In the genomic region with DNA sequence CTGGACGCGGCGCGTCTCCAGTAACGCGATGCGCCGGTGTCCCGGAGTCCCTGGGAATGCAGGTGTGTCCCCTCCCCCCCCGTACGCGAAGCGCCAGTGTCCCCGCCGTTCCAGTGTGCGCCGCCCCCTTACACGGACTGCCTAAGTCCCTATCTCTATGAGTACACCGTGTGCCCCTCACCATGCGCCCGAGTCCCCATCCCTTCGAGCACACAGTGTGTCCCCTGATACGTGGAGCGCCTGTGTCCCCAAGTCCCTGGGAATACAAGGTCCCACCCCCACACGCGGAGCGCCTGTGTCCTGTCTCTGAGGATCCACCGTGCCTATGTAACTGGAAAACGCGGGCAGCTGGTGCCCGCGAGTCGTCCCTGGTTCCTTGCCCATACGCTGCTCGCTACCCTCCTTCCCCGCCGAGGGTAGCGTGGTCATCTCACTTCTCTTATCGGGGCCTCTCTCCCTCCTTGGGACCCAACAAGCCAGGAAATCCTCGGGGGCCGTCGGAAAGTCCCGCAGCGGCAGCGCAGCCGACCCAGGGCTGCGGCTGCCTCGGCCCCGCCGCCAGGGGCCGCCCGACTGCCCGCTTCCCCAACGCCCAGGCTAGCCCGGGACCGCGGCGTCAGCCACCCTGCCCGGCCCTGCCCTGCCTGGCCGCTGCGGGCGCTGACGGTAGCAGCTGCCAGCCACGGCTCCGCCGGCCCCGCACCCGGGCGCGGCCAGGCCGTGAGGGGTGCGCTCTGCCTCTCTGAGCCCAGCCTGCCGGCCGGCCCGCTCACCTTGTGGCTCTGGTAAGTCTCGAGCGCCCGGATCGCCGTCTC, we compare ENCODE assay signal across 8 cellular contexts. TPM values are rescaled to one million over a fixed set of nuclear protein-coding genes. Genes with fewer than 3 reads are reported as not detected.
DNase-seq lines count a peak whose midpoint lies in the region; ATAC-seq and TF ChIP-seq lines count a peak whose summit lies in the region.

No MANE protein-coding gene starts in this region.

- CTCF ChIA-PET in activated CD4-positive, alpha-beta memory T cell treated with anti-CD3 and anti-CD28 coated beads for 36 hours (lab: Charles Lee) = interaction anchor here (0.6 to 6.4 kb wide), 19 partner anchors 9 to 384 kb away, joined by 3 to 46 read pairs (median 3); no protein-coding TSS in a partner anchor

- in situ Hi-C loops in ACHN (cut with HindIII; ENCODE audit: low pct_ligation_motif_present, low pct_unique_long_range_greater_than_20kb, low sequenced_read_pairs) = no loop called here

- peak; percentile 43 for TF ChIP-seq POLR2A in GM18505 (IDR thresholded peaks at IDR 0.05; ENCODE audit: borderline replicate concordance, extremely low read depth, insufficient read depth, insufficient read length)

- H3K9me3 Mint-ChIP-seq in activated CD4-positive, alpha-beta memory T cell treated with anti-CD3 and anti-CD28 coated beads for 36 hours = no peaks in the 10 kb centered on the region

- H3K4me1 ChIP-seq in ectodermal cell (ENCODE audit: control insufficient read depth, insufficient read depth, low read length) (peaks cover 19% of the 10 kb centered on the region), lung (ENCODE audit: control insufficient read depth in 2 of 2, insufficient read depth in 2 of 2, low read length in 2 of 2) (peaks cover 2 to 9% of the 10 kb centered on the region in 2 donors)

- peak overlapping the region; percentile 98 for H3K27ac Mint-ChIP-seq in activated CD4-positive, alpha-beta memory T cell treated with anti-CD3 and anti-CD28 coated beads for 36 hours

- H3K27ac ChIP-seq in ectodermal cell (ENCODE audit: insufficient read depth, low read depth, low read length, poor library complexity, severe bottlenecking) = peak overlapping the region; percentile 45
- peak overlapping the region; percentile 98 to 99 for H3K27ac ChIP-seq in lung (ENCODE audit: low read depth in 1 of 2, low read length in 1 of 2)

- H3K27me3 ChIP-seq in ectodermal cell (ENCODE audit: control insufficient read depth, insufficient read depth, low read length, poor library complexity, severe bottlenecking) = peaks cover 19% of the 10 kb centered on the region
- no peaks in the 10 kb centered on the region for H3K27me3 ChIP-seq in lung (ENCODE audit: control insufficient read depth, insufficient read depth)

- H3K9me3 ChIP-seq in ectodermal cell (ENCODE audit: control insufficient read depth, low read length) (no peaks in the 10 kb centered on the region), lung (ENCODE audit: control insufficient read depth in 2 of 2, insufficient read depth in 1 of 2, low read length in 1 of 2) (no peaks in the 10 kb centered on the region)

- POLR2A ChIA-PET in activated CD4-positive, alpha-beta memory T cell treated with anti-CD3 and anti-CD28 coated beads for 36 hours (lab: Charles Lee) = interaction anchor here (0.7 to 2.1 kb wide), 8 partner anchors 10 to 151 kb away, joined by 3 to 7 read pairs (median 4); no protein-coding TSS in a partner anchor

- peak; percentile 67 for ATAC-seq in GM18505 (IDR thresholded peaks at IDR 0.05; ENCODE audit: unreplicated experiment)
- peak; percentile 57 for ATAC-seq in HG02981 (IDR thresholded peaks at IDR 0.05; ENCODE audit: unreplicated experiment)
- ATAC-seq in lung (ENCODE audit: insufficient read depth, low FRiP score) = peak; percentile 88

- peak; percentile 80 for DNase-seq in ACHN
- DNase-seq in NCI-H345 treated with DMSO at 0.1 percent for 48 hours (lab: John Stamatoyannopoulos, UW; ENCODE audit: unreplicated experiment) = peak; percentile 41
- peak; percentile 85 for DNase-seq in activated CD4-positive, alpha-beta memory T cell treated with anti-CD3 and anti-CD28 coated beads for 36 hours
- peak; percentile 82 for DNase-seq in lung (ENCODE audit: low spot score)
- peak; percentile 63 to 72 for DNase-seq in stimulated activated CD4-positive, alpha-beta T cell treated with anti-CD3 and anti-CD28 coated beads, Interleukin-4, amount 100 ng/mL, for 48 hours (ENCODE audit: low read depth in 2 of 2)

- TF ChIP-seq CTCF in lung (IDR thresholded peaks at IDR 0.05; ENCODE audit: control extremely low read depth, extremely low read depth) = peak; percentile 58

- H3K36me3 Mint-ChIP-seq in activated CD4-positive, alpha-beta memory T cell treated with anti-CD3 and anti-CD28 coated beads for 36 hours = peaks cover 25% of the 10 kb centered on the region

- no peaks in the 10 kb centered on the region for H3K36me3 ChIP-seq in ectodermal cell (ENCODE audit: control insufficient read depth, insufficient read depth, low read length)
- H3K36me3 ChIP-seq in lung (ENCODE audit: control insufficient read depth in 2 of 2, insufficient read depth in 2 of 2, low read length in 2 of 2) = no peaks in the 10 kb centered on the region

- intact Hi-C loops in activated CD4-positive, alpha-beta memory T cell treated with anti-CD3 and anti-CD28 coated beads for 36 hours (cut with micrococcal nuclease) = loop anchor here (1.0 to 10.0 kb wide), 7 partner anchors 319 to 1344 kb away; partner anchors contain the start of genes ERAP2, GPR150, KIAA0825 and SLF1

- peaks cover 67% of the 10 kb centered on the region for H3K4me1 Mint-ChIP-seq in activated CD4-positive, alpha-beta memory T cell treated with anti-CD3 and anti-CD28 coated beads for 36 hours (ENCODE audit: low read depth)

- H3K4me3 Mint-ChIP-seq in activated CD4-positive, alpha-beta memory T cell treated with anti-CD3 and anti-CD28 coated beads for 36 hours = peak overlapping the region; percentile 98

- H3K4me3 ChIP-seq in ectodermal cell (ENCODE audit: insufficient read depth, low read depth, low read length) (peak overlapping the region; percentile 75), lung (peak overlapping the region; percentile 55)

- no peaks in the 10 kb centered on the region for H3K27me3 Mint-ChIP-seq in activated CD4-positive, alpha-beta memory T cell treated with anti-CD3 and anti-CD28 coated beads for 36 hours

- WGBS in ectodermal cell, 2 experiments = 0% methylated on average over 80 of the region's 80 CpGs
- WGBS in lung, 2 donors = 0 to 1% methylated on average over 52 to 80 of the region's 80 CpGs

RNA-seq across cellular contexts. Expression of gene ELL2, which starts 0.6 kb away (rescaled TPM):
- total RNA-seq in activated CD4-positive, alpha-beta memory T cell treated with anti-CD3 and anti-CD28 coated beads for 36 hours = 100 to 1,000 TPM; 127 to 132 TPM
- polyA plus RNA-seq in ectodermal cell (2013, experiment 1 of 4) = 9.4 TPM
- 8.1 TPM for polyA plus RNA-seq in ectodermal cell (2013, experiment 2 of 4)
- polyA plus RNA-seq in ectodermal cell (2013, experiment 3 of 4) = 7.3 TPM
- 7.7 TPM for polyA plus RNA-seq in ectodermal cell (2013, experiment 4 of 4)
- 10 to 100 TPM; 67.5 to 79.6 TPM for total RNA-seq in lung
- 10 to 100 TPM; 12.3 to 30.6 TPM for polyA plus RNA-seq in lung

Comparison
In these comparisons a context has a peak if more than half of its experiments do, and no peak if none do; other contexts are left out.
1. Peak in every context shown above with its lines: DNase-seq, ATAC-seq, H3K4me3 ChIP-seq and H3K27ac ChIP-seq.